16 cellular contexts compared by ENCODE assay signal in the genomic region with DNA sequence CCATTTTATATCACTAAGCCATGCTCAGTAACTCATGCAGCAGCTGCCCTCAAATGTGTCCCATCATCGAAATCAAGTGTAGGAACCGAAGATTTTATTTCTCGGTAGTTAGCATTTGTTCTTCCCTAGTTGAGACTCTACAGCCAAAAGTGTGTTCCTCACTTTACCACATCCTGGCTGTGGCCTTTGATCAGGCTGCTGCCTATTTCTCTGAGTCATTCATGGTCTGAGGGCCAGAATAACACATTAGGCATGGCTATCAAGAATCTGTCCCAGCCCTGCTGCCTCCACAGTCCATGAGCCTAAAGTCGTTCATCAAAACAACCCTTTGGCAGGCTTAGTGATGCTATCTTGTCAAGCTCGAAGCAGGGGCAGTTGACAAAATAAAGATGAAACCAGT.
DNase-seq lines count a peak whose midpoint lies in the region; ATAC-seq, FAIRE-seq and TF ChIP-seq lines count a peak whose summit lies in the region.
"Had no signal": no experiment of that assay in that cellular context is flagged by ENCODE, and none has a peak within 500 bp of the region (broad histone marks: within the 10 kb centered on the region; RNA-seq: fewer than 3 reads in every experiment).

No MANE protein-coding gene starts in this region.

- no peak overlapping the region for H3K9ac ChIP-seq in BLaER1 treated with 17β-estradiol and CSF1 and Interleukin-3, amounts not matched to agents 10 nM and 100 nM
- H3K9ac ChIP-seq: GM23248 had no signal

- H3K27me3 ChIP-seq in BLaER1 treated with 17β-estradiol and CSF1 and Interleukin-3, amounts not matched to agents 10 nM and 100 nM: no peaks in the 10 kb centered on the region
- H3K27me3 ChIP-seq: Peyer's patch had no signal

- no peaks in the 10 kb centered on the region for H3K27me3 Mint-ChIP-seq in activated T-cell treated with anti-CD3 and anti-CD28 coated beads, Interleukin-2, amount 50 U/mL, for 4 hours (ENCODE audit: low read depth)

- POLR2A ChIA-PET in OCI-LY7 (lab: Charles Lee): no interaction called here

- CTCF ChIA-PET in OCI-LY7 (lab: Charles Lee; ENCODE audit: unreplicated experiment): no interaction called here

- no peaks in the 10 kb centered on the region for H3K36me3 ChIP-seq in BLaER1 treated with 17β-estradiol and CSF1 and Interleukin-3, amounts not matched to agents 10 nM and 100 nM
- H3K36me3 ChIP-seq in mucosa of descending colon (ENCODE audit: low read depth) (no peaks in the 10 kb centered on the region), OCI-LY7 (ENCODE audit: insufficient read depth, low read length) (no peaks in the 10 kb centered on the region)
- H3K36me3 ChIP-seq: Peyer's patch had no signal

- H3K9me3 ChIP-seq in BLaER1 treated with 17β-estradiol and CSF1 and Interleukin-3, amounts not matched to agents 10 nM and 100 nM (replicated peaks in 1 of 11): peaks cover 0 to 16% (median 5%) of the 10 kb centered on the region in 11 experiments; a peak in 7 of 22 replicates
- H3K9me3 ChIP-seq in mucosa of descending colon (no peaks in the 10 kb centered on the region), OCI-LY7 (ENCODE audit: low read length) (no peaks in the 10 kb centered on the region)
- H3K9me3 ChIP-seq: Peyer's patch had no signal

- no peaks in the 10 kb centered on the region for H3K36me3 Mint-ChIP-seq in activated T-cell treated with anti-CD3 and anti-CD28 coated beads, Interleukin-2, amount 50 U/mL, for 4 hours (ENCODE audit: insufficient read depth)

- DNase-seq in HTR-8/SVneo (ENCODE audit: insufficient read length, low spot score) (no peak), astrocyte of the hippocampus (ENCODE audit: low read depth, low spot score) (peak; percentile 27), mucosa of descending colon (no peak), OCI-LY7 (ENCODE audit: low spot score) (no peak)
- DNase-seq in activated T-cell treated with anti-CD3 and anti-CD28 coated beads, Interleukin-2, amount 50 U/mL, for 4 hours: no peak
- no peak for DNase-seq in activated CD4-positive, alpha-beta T cell treated with anti-CD3 and anti-CD28 coated beads for 4 hours
- DNase-seq: Calu3, GDM1, GM23248, NCI-H226, Peyer's patch, SHP77 had no signal

- no peaks in the 10 kb centered on the region for H3K4me1 Mint-ChIP-seq in activated T-cell treated with anti-CD3 and anti-CD28 coated beads, Interleukin-2, amount 50 U/mL, for 4 hours (ENCODE audit: low read depth)

- H3K4me3 Mint-ChIP-seq in activated T-cell treated with anti-CD3 and anti-CD28 coated beads, Interleukin-2, amount 50 U/mL, for 4 hours: no peak overlapping the region

- H2AFZ ChIP-seq in OCI-LY7 (ENCODE audit: low read length): no peak overlapping the region
- H2AFZ ChIP-seq: GM23248 had no signal

- TF ChIP-seq CTCF in mucosa of descending colon (IDR thresholded peaks at IDR 0.05) (no peak), OCI-LY7 (conservative IDR thresholded peaks at IDR 0.05; ENCODE audit: low read length) (no peak)

- FAIRE-seq in HTR-8/SVneo (lab: Jason Lieb, UNC): peak; percentile 51
- FAIRE-seq: A204.1, GM19239 had no signal

- H3K4me2 ChIP-seq in BLaER1 treated with 17β-estradiol and CSF1 and Interleukin-3, amounts not matched to agents 10 nM and 100 nM: peak overlapping the region; percentile 12 to 66 (median 33); a peak in 20 of 22 replicates
- H3K4me2 ChIP-seq in OCI-LY7 (ENCODE audit: low read length): no peak overlapping the region

- no peaks in the 10 kb centered on the region for H3K79me2 ChIP-seq in OCI-LY7 (ENCODE audit: insufficient read depth, low read depth, low read length)

- no peak overlapping the region for H3K4me3 ChIP-seq in BLaER1 treated with 17β-estradiol and CSF1 and Interleukin-3, amounts not matched to agents 10 nM and 100 nM
- H3K4me3 ChIP-seq in mucosa of descending colon (no peak overlapping the region), OCI-LY7 (ENCODE audit: low read depth, low read length, poor library complexity, severe bottlenecking) (no peak overlapping the region)
- H3K4me3 ChIP-seq: GM23248, Peyer's patch had no signal

- ATAC-seq in mucosa of descending colon (peak; percentile 30), HG03457 (IDR thresholded peaks at IDR 0.05; ENCODE audit: unreplicated experiment) (no peak)
- ATAC-seq in activated T-cell treated with anti-CD3 and anti-CD28 coated beads, Interleukin-2, amount 50 U/mL, for 4 hours: no peak

- no peaks in the 10 kb centered on the region for H4K20me1 ChIP-seq in BLaER1 treated with 17β-estradiol and CSF1 and Interleukin-3, amounts not matched to agents 10 nM and 100 nM
- H4K20me1 ChIP-seq in OCI-LY7 (ENCODE audit: insufficient read depth, low read length): no peaks in the 10 kb centered on the region

- H3K9me2 ChIP-seq in OCI-LY7 (ENCODE audit: insufficient read depth, low read length): no peaks in the 10 kb centered on the region

- H3K27ac ChIP-seq in BLaER1 treated with 17β-estradiol and CSF1 and Interleukin-3, amounts not matched to agents 10 nM and 100 nM: no peak overlapping the region; a peak in 1 of 22 replicates
- no peak overlapping the region for H3K27ac ChIP-seq in OCI-LY7 (ENCODE audit: low read depth, low read length, poor library complexity, severe bottlenecking)
- H3K27ac ChIP-seq: GM23248 had no signal

- BruUV-seq in OCI-LY7 (replicated peaks; lab: Mats Ljungman, UMichigan): no TSS peak

- H3K4me1 ChIP-seq in BLaER1 treated with 17β-estradiol and CSF1 and Interleukin-3, amounts not matched to agents 10 nM and 100 nM: peaks cover 13 to 29% (median 20%) of the 10 kb centered on the region in 10 experiments
- H3K4me1 ChIP-seq in mucosa of descending colon (ENCODE audit: low read depth) (no peaks in the 10 kb centered on the region), OCI-LY7 (ENCODE audit: insufficient read depth, low read length, poor library complexity, severe bottlenecking) (no peaks in the 10 kb centered on the region)
- H3K4me1 ChIP-seq: Peyer's patch had no signal

- peaks cover 5% of the 10 kb centered on the region for H3K9me3 Mint-ChIP-seq in activated T-cell treated with anti-CD3 and anti-CD28 coated beads, Interleukin-2, amount 50 U/mL, for 4 hours

- intact Hi-C loops in mucosa of descending colon (cut with DNase I, micrococcal nuclease): no loop called here
- intact Hi-C loops in OCI-LY7 (cut with micrococcal nuclease; ENCODE audit: unreplicated experiment): no loop called here
